Comparison of ENCODE assay signal across 8 cellular contexts in the genomic region with DNA sequence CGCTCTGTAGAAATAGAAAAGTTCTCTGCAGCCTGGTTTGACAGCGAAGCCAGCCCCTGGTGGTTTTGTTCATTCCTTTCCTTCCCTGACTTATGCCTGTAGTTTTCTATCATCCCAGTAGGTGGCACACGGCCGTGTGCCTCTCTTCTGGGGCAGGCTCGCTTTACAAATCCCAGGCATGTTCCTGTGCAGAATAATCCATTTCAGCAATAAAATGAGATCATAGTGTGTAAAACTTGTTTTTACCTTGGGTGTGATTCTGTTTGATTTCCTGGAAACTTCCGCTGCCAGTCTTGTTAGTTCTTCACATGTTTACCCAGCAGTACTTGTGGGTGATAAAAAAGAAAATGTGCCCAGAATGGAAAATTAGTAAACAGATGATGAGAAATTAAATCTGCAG. TPM values are rescaled to one million over a fixed set of nuclear protein-coding genes. Genes with fewer than 3 reads are reported as not detected.
A peak's percentile ranks its signal among the peaks of the same experiment; 100 is the strongest.
DNase-seq lines count a peak whose midpoint lies in the region; ATAC-seq, FAIRE-seq and TF ChIP-seq lines count a peak whose summit lies in the region.

No MANE protein-coding gene starts in this region.

- H3K36me3 Mint-ChIP-seq in activated T-cell treated with anti-CD3 and anti-CD28 coated beads, Interleukin-2, amount 50 U/mL, for 4 hours (ENCODE audit: insufficient read depth), result no peaks in the 10 kb centered on the region

- peak overlapping the region; percentile 37; the same call in 2 of the 3 replicates for H3K4me2 ChIP-seq in A549

- peak; percentile 75 for TF ChIP-seq CTCF in A549 (IDR thresholded peaks at IDR 0.05)
- TF ChIP-seq CTCF in GM12864 (IDR thresholded peaks at IDR 0.05; ENCODE audit: low read depth, low read length, missing control alignments), result peak; percentile 85

- H3K4me1 Mint-ChIP-seq in activated T-cell treated with anti-CD3 and anti-CD28 coated beads, Interleukin-2, amount 50 U/mL, for 4 hours (ENCODE audit: low read depth), result peaks cover 24% of the 10 kb centered on the region

- H3K4me3 ChIP-seq in A549 (no peak overlapping the region), GM12864 (ENCODE audit: low read depth, low read length) (no peak overlapping the region)

- DNase-seq in A549 (ENCODE audit: low read depth in 1 of 2, low spot score in 1 of 2), result peak; percentile 61 to 75
- peak; percentile 16 for DNase-seq in GM12864 (ENCODE audit: low read depth)
- DNase-seq in NCI-H526 (lab: John Stamatoyannopoulos, UW), result peak; percentile 65 to 88
- no peak for DNase-seq in activated T-cell treated with anti-CD3 and anti-CD28 coated beads, Interleukin-2, amount 50 U/mL, for 4 hours
- peak; percentile 77 for DNase-seq in globus pallidus (ENCODE audit: low spot score)
- DNase-seq in posterior cingulate gyrus, result peak in 6 of 10 donors; percentile 32 to 86 (median 52)

- CTCF ChIA-PET in A549 (lab: Yijun Ruan, JAX), result interaction anchor here (0.8 to 1.6 kb wide), 6 partner anchors 13 to 205 kb away, joined by 3 to 9 read pairs (median 3); no protein-coding TSS in a partner anchor

- TF ChIP-seq EP300 in A549 (IDR thresholded peaks at IDR 0.05), result no peak

- WGBS in A549 (ENCODE audit: missing lambda C conversion rate), result 4% methylated on average over 6 of the region's 6 CpGs

- H3K9me3 Mint-ChIP-seq in activated T-cell treated with anti-CD3 and anti-CD28 coated beads, Interleukin-2, amount 50 U/mL, for 4 hours, result no peaks in the 10 kb centered on the region

- H3K27ac ChIP-seq in A549, result no peak overlapping the region

- TF ChIP-seq RAD21 in A549 (conservative IDR thresholded peaks at IDR 0.05 in 1 of 2, IDR thresholded peaks at IDR 0.05 in 1 of 2), result peak; percentile 55 to 72

- H3K4me1 ChIP-seq in A549, result peaks cover 4% of the 10 kb centered on the region; the same call in 1 of the 3 replicates

- intact Hi-C loops in posterior cingulate gyrus (cut with DNase I), result loop anchor here (2.0 to 5.0 kb wide), 2 partner anchors 92 to 208 kb away; no protein-coding TSS in a partner anchor

- H3K9me3 ChIP-seq in A549, result no peaks in the 10 kb centered on the region

- H3K4me3 Mint-ChIP-seq in activated T-cell treated with anti-CD3 and anti-CD28 coated beads, Interleukin-2, amount 50 U/mL, for 4 hours, result no peak overlapping the region

- peaks cover 47% of the 10 kb centered on the region for H3K27me3 Mint-ChIP-seq in activated T-cell treated with anti-CD3 and anti-CD28 coated beads, Interleukin-2, amount 50 U/mL, for 4 hours (ENCODE audit: low read depth)

- peak; percentile 88 for FAIRE-seq in A549 (lab: Jason Lieb, UNC)

- ATAC-seq in A549 (peak; percentile 81 to 92), HG03280 (IDR thresholded peaks at IDR 0.05; ENCODE audit: unreplicated experiment) (peak; percentile 76), GM21737 (IDR thresholded peaks at IDR 0.05; ENCODE audit: unreplicated experiment) (no peak)
- ATAC-seq in activated T-cell treated with anti-CD3 and anti-CD28 coated beads, Interleukin-2, amount 50 U/mL, for 4 hours, result peak; percentile 70 to 73

- POLR2A ChIA-PET in A549 (lab: Yijun Ruan, JAX), result no interaction called here

- no peak for TF ChIP-seq POLR2A in A549 (IDR thresholded peaks at IDR 0.05; ENCODE audit: low read length)

TF ChIP-seq in A549, 52 proteins besides CTCF, POLR2A, EP300 and RAD21:
- TF ChIP-seq MYC (IDR thresholded peaks at IDR 0.05; ENCODE audit: borderline replicate concordance, low read length) (no peak), RARB (CRISPR knock-in tag; IDR thresholded peaks at IDR 0.05) (no peak), KDM5A (IDR thresholded peaks at IDR 0.05) (no peak), SMC3 (IDR thresholded peaks at IDR 0.05) (peak; percentile 79), TP53 (CRISPR knock-in tag; IDR thresholded peaks at IDR 0.05) (no peak), EHF (CRISPR knock-in tag; IDR thresholded peaks at IDR 0.05) (no peak), HDAC2 (IDR thresholded peaks at IDR 0.05) (no peak), RFX5 (IDR thresholded peaks at IDR 0.05) (0 out of 2 replicates have a peak, but pooled peaks have one; percentile 33), TFCP2L1 (CRISPR knock-in tag; IDR thresholded peaks at IDR 0.05) (no peak), SREBF2 (IDR thresholded peaks at IDR 0.05) (no peak), CBX2 (IDR thresholded peaks at IDR 0.05; ENCODE audit: borderline replicate concordance, low read depth) (no peak), ZFP36 (IDR thresholded peaks at IDR 0.05; ENCODE audit: borderline replicate concordance, partially characterized antibody) (no peak)
- TF ChIP-seq, protein P1, sequence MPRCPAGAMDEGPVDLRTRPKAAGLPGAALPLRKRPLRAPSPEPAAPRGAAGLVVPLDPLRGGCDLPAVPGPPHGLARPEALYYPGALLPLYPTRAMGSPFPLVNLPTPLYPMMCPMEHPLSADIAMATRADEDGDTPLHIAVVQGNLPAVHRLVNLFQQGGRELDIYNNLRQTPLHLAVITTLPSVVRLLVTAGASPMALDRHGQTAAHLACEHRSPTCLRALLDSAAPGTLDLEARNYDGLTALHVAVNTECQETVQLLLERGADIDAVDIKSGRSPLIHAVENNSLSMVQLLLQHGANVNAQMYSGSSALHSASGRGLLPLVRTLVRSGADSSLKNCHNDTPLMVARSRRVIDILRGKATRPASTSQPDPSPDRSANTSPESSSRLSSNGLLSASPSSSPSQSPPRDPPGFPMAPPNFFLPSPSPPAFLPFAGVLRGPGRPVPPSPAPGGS (IDR thresholded peaks at IDR 0.05), result no peak
- TF ChIP-seq, protein P2, sequence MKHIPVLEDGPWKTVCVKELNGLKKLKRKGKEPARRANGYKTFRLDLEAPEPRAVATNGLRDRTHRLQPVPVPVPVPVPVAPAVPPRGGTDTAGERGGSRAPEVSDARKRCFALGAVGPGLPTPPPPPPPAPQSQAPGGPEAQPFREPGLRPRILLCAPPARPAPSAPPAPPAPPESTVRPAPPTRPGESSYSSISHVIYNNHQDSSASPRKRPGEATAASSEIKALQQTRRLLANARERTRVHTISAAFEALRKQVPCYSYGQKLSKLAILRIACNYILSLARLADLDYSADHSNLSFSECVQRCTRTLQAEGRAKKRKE (CRISPR knock-in tag; IDR thresholded peaks at IDR 0.05; ENCODE audit: low read depth), result no peak

RNA-seq across cellular contexts. Expression of a gene that starts 7.4 kb away (rescaled TPM):
- polyA plus RNA-seq in A549 (2011; rRNA removed) (not detected in 2 replicates), A549 (2017; fragmentation: RNase III; extraction: RNeasy Plus Mini Kit Qiagen cat#74134 plus additional on column Dnase treatment) (not detected in 3 replicates)
- polyA plus RNA-seq in A549 (2012; cell fraction: cytosol; rRNA removed), result not detected in 2 replicates
- polyA plus RNA-seq in A549 (2012; cell fraction: nucleus; rRNA removed), result not detected in 2 replicates
- not detected in 2 replicates for polyA minus RNA-seq in A549 (2011; rRNA and poly(A)+ RNA removed)
- 10 to 100 TPM; 12.1 to 22.4 (median 14.6) TPM for total RNA-seq in activated T-cell treated with anti-CD3 and anti-CD28 coated beads, Interleukin-2, amount 50 U/mL, for 4 hours
